In genomic region chr13:41004875-41005693, GRCh38 we compare ENCODE assay signal across 8 cellular contexts.
DNase-seq lines count a peak whose midpoint lies in the region; ATAC-seq and TF ChIP-seq lines count a peak whose summit lies in the region.

No MANE protein-coding gene starts in this region.

- peak overlapping the region; percentile 75 for H3K4me3 Mint-ChIP-seq in T-helper 1 cell treated with Interleukin-12 subunit alpha and Interleukin-12 subunit beta and Interleukin-4 antibody, amounts not matched to agents 30 μg/mL and 1 μg/mL, for 36 hours

- H3K9me3 Mint-ChIP-seq in T-helper 1 cell treated with Interleukin-12 subunit alpha and Interleukin-12 subunit beta and Interleukin-4 antibody, amounts not matched to agents 30 μg/mL and 1 μg/mL, for 36 hours, result no peaks in the 10 kb centered on the region

- H3K4me3 ChIP-seq in muscle layer of duodenum (ENCODE audit: low read depth in 1 of 2, low read length in 2 of 2), result no peak overlapping the region
- no peak overlapping the region for H3K4me3 ChIP-seq in brain microvascular endothelial cell (ENCODE audit: low read depth, low read length)

- H3K27ac Mint-ChIP-seq in T-helper 1 cell treated with Interleukin-12 subunit alpha and Interleukin-12 subunit beta and Interleukin-4 antibody, amounts not matched to agents 30 μg/mL and 1 μg/mL, for 36 hours, result peak overlapping the region; percentile 91

- peaks cover 9 to 22% of the 10 kb centered on the region in 2 donors for H3K4me1 ChIP-seq in muscle layer of duodenum (ENCODE audit: control insufficient read depth in 1 of 2, insufficient read depth in 2 of 2, low read length in 2 of 2)

- no peaks in the 10 kb centered on the region for H3K27me3 ChIP-seq in muscle layer of duodenum (ENCODE audit: low read depth, low read length)
- no peaks in the 10 kb centered on the region for H3K27me3 ChIP-seq in brain microvascular endothelial cell (replicated peaks)

- H3K27ac ChIP-seq in muscle layer of duodenum (ENCODE audit: low read length) (peak overlapping the region; percentile 7), brain microvascular endothelial cell (no peak overlapping the region)

- H3K36me3 ChIP-seq in muscle layer of duodenum (ENCODE audit: control insufficient read depth in 1 of 2, insufficient read depth in 2 of 2, low read length in 2 of 2) (no peaks in the 10 kb centered on the region), brain microvascular endothelial cell (replicated peaks) (no peaks in the 10 kb centered on the region)

- no peaks in the 10 kb centered on the region for H3K9me3 ChIP-seq in muscle layer of duodenum (ENCODE audit: control insufficient read depth in 1 of 2, low read length in 2 of 2)

- peaks cover 16% of the 10 kb centered on the region for H3K36me3 Mint-ChIP-seq in T-helper 1 cell treated with Interleukin-12 subunit alpha and Interleukin-12 subunit beta and Interleukin-4 antibody, amounts not matched to agents 30 μg/mL and 1 μg/mL, for 36 hours (ENCODE audit: low read depth)

- H3K4me1 Mint-ChIP-seq in T-helper 1 cell treated with Interleukin-12 subunit alpha and Interleukin-12 subunit beta and Interleukin-4 antibody, amounts not matched to agents 30 μg/mL and 1 μg/mL, for 36 hours (ENCODE audit: low read depth), result peaks cover 54% of the 10 kb centered on the region

- in situ Hi-C loops in brain microvascular endothelial cell (cut with HindIII; ENCODE audit: low pct_ligation_motif_present, low sequenced_read_pairs), result no loop called here

- no peak for TF ChIP-seq CTCF in brain microvascular endothelial cell (IDR thresholded peaks at IDR 0.05; ENCODE audit: low read depth, low read length, missing control alignments)

- DNase-seq in AML-193 (lab: John Stamatoyannopoulos, UW) (peak; percentile 93), globus pallidus (ENCODE audit: low spot score) (no peak), brain microvascular endothelial cell (no peak)

- peak; percentile 75 for ATAC-seq in GM19351 (IDR thresholded peaks at IDR 0.05; ENCODE audit: unreplicated experiment)
- ATAC-seq in HG03354 (IDR thresholded peaks at IDR 0.05; ENCODE audit: poor library complexity, severe bottlenecking, unreplicated experiment), result peak; percentile 76
- no peak for ATAC-seq in HG02571 (IDR thresholded peaks at IDR 0.05; ENCODE audit: unreplicated experiment)

- no peaks in the 10 kb centered on the region for H3K27me3 Mint-ChIP-seq in T-helper 1 cell treated with Interleukin-12 subunit alpha and Interleukin-12 subunit beta and Interleukin-4 antibody, amounts not matched to agents 30 μg/mL and 1 μg/mL, for 36 hours (ENCODE audit: low read depth)

Comparison
In these comparisons a context has a peak if more than half of its experiments do, and no peak if none do; other contexts are left out.
1. DNase-seq: peak in AML-193 (2 of 2); none in globus pallidus (single experiment) and brain microvascular endothelial cell (single experiment).